In the genomic region with DNA sequence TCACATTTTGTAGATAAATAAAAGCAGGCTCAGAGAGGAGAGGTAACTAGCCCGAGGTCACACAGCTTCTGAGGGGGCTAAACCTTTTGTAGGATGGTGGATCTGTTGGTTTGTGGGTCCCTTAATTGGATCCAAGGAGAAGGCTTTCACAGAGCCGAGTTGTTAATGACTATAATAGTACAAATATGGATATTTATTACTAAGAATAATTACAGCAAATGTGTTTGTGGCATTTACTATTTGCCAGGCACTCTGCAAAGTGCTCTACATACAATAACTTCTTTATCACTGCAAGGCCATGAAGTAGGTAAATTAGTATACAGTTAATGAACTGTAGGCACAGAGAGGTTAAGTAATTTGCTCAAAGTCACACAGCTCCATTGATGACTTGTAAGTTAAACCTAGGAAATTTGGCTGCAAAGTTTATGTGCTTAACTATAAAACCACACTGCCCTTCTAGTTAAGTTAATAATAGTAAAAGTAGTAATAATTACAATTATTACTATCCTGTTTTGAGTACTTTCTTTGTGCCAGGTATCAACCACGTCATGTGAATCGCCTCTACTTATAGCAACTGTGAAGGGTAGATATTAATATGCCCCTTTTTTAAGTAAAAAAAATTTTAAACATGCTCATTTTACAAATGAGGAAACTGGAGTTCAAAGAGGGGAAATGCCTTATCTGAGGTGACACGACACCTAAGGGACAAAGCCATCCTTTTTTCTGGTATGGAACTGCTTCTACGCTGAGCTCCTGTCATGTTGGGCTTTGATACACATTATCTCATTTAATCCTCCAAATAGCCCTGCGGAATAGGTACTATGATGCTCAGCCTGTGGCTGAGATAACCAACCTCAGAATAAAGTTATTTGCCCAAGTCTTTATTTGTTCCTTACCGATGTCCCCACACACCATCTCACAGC, we compare ENCODE assay signal across 8 cellular contexts. TPM values are rescaled to one million over a fixed set of nuclear protein-coding genes. Genes with fewer than 3 reads are reported as not detected.
DNase-seq lines count a peak whose midpoint lies in the region; ATAC-seq and TF ChIP-seq lines count a peak whose summit lies in the region.

No MANE protein-coding gene starts in this region.

- no peaks in the 10 kb centered on the region for H3K9me3 ChIP-seq in CD8-positive, alpha-beta memory T cell (ENCODE audit: low read length)
- H3K9me3 ChIP-seq in Panc1 (ENCODE audit: control insufficient read depth, insufficient read depth, low read depth, low read length) (no peaks in the 10 kb centered on the region), endocrine pancreas (ENCODE audit: control insufficient read depth, low read length) (no peaks in the 10 kb centered on the region), osteoblast (ENCODE audit: low read depth, low read length) (no peaks in the 10 kb centered on the region)

- H4K20me1 ChIP-seq in osteoblast (ENCODE audit: insufficient read depth, low read length): peaks cover 9% of the 10 kb centered on the region

- H3K27ac Mint-ChIP-seq in CD8-positive, alpha-beta memory T cell: peak overlapping the region; percentile 84 to 99 (median 96)

- in situ Hi-C loops in Panc1 (cut with HindIII; ENCODE audit: low pct_unique_long_range_greater_than_20kb, low sequenced_read_pairs): no loop called here

- peak overlapping the region; percentile 65 for H3K9ac ChIP-seq in endocrine pancreas (ENCODE audit: control insufficient read depth, insufficient read depth, low read length)

- peaks cover 11% of the 10 kb centered on the region for H3K36me3 ChIP-seq in CD8-positive, alpha-beta memory T cell (ENCODE audit: insufficient read depth, low read length)
- H3K36me3 ChIP-seq in Panc1 (ENCODE audit: control insufficient read depth, insufficient read depth, low read length): peaks cover 4% of the 10 kb centered on the region; the same call in 1 of the 2 replicates
- H3K36me3 ChIP-seq in endocrine pancreas (ENCODE audit: control insufficient read depth, insufficient read depth, low read length): no peaks in the 10 kb centered on the region
- peaks cover 24% of the 10 kb centered on the region for H3K36me3 ChIP-seq in osteoblast (ENCODE audit: insufficient read depth, low read length)

- POLR2A ChIA-PET in CD8-positive, alpha-beta memory T cell (lab: Charles Lee): interaction anchor here (0.7 kb wide), 1 partner anchor 8 kb away, joined by 5 read pairs; a partner anchor contains a TSS
- POLR2A ChIA-PET in Panc1 (lab: Charles Lee): interaction anchor here (1.7 kb wide), 1 partner anchor 8 kb away, joined by 9 read pairs; a partner anchor contains a TSS

- H3K4me3 Mint-ChIP-seq in CD8-positive, alpha-beta memory T cell: peak overlapping the region; percentile 84 to 92 (median 85)

- DNase-seq in CD8-positive, alpha-beta memory T cell: no peak
- DNase-seq in Panc1 (ENCODE audit: low read depth, low spot score) (no peak), osteoblast (ENCODE audit: insufficient read length, low spot score, missing footprints) (no peak), NCI-H2107 treated with DMSO at 0.1 percent for 48 hours (lab: John Stamatoyannopoulos, UW; ENCODE audit: unreplicated experiment) (no peak), GM19240 (ENCODE audit: insufficient read length, low spot score) (no peak)

- H3K4me1 ChIP-seq in CD8-positive, alpha-beta memory T cell (ENCODE audit: insufficient read depth, low read length): peaks cover 44% of the 10 kb centered on the region
- H3K4me1 ChIP-seq in Panc1 (ENCODE audit: control insufficient read depth, insufficient read depth, low read length) (peaks cover 46% of the 10 kb centered on the region), endocrine pancreas (ENCODE audit: control insufficient read depth, insufficient read depth, low read length) (no peaks in the 10 kb centered on the region), osteoblast (ENCODE audit: insufficient read depth, low read length) (peaks cover 54% of the 10 kb centered on the region)

- intact Hi-C loops in Panc1 (cut with micrococcal nuclease; ENCODE audit: unreplicated experiment): loop anchor here (2.0 kb wide), 1 partner anchor 39 kb away; no protein-coding TSS in a partner anchor

- H3K4me1 Mint-ChIP-seq in CD8-positive, alpha-beta memory T cell: peaks cover 45 to 66% (median 58%) of the 10 kb centered on the region in 3 donors

- ATAC-seq in Panc1: no peak
- ATAC-seq in GM19351 (IDR thresholded peaks at IDR 0.05; ENCODE audit: unreplicated experiment): no peak
- ATAC-seq in HG02588 (IDR thresholded peaks at IDR 0.05; ENCODE audit: unreplicated experiment): no peak

- H2AFZ ChIP-seq in osteoblast (ENCODE audit: low read length): no peak overlapping the region

- H3K36me3 Mint-ChIP-seq in CD8-positive, alpha-beta memory T cell: peaks cover 7 to 14% (median 9%) of the 10 kb centered on the region in 3 donors

- TF ChIP-seq CTCF in Panc1 (IDR thresholded peaks at IDR 0.05) (no peak), osteoblast (IDR thresholded peaks at IDR 0.05; ENCODE audit: extremely low read depth, low read depth, low read length) (no peak)

- H3K9me3 Mint-ChIP-seq in CD8-positive, alpha-beta memory T cell: no peaks in the 10 kb centered on the region

- H3K27me3 ChIP-seq in CD8-positive, alpha-beta memory T cell (ENCODE audit: insufficient read depth, low read length, poor library complexity, severe bottlenecking): no peaks in the 10 kb centered on the region
- H3K27me3 ChIP-seq in Panc1 (ENCODE audit: control insufficient read depth, insufficient read depth, low read length): no peaks in the 10 kb centered on the region
- no peaks in the 10 kb centered on the region for H3K27me3 ChIP-seq in endocrine pancreas (ENCODE audit: control insufficient read depth, insufficient read depth, low read length)
- H3K27me3 ChIP-seq in osteoblast (ENCODE audit: insufficient read depth, low read length): no peaks in the 10 kb centered on the region

- peaks cover 20% of the 10 kb centered on the region for H3K79me2 ChIP-seq in osteoblast (ENCODE audit: insufficient read depth, low read length)

- H3K4me3 ChIP-seq in CD8-positive, alpha-beta memory T cell (ENCODE audit: low read length): peak overlapping the region; percentile 57
- H3K4me3 ChIP-seq in Panc1 (ENCODE audit: low read depth in 2 of 2, low read length in 2 of 2) (peak overlapping the region; percentile 34 to 39), endocrine pancreas (ENCODE audit: control insufficient read depth, insufficient read depth, low read length) (peak overlapping the region; percentile 15), osteoblast (ENCODE audit: insufficient read depth, low read length) (peak overlapping the region; percentile 68)

- no TSS peak for BruUV-seq in Panc1 (replicated peaks; lab: Mats Ljungman, UMichigan)

- peak overlapping the region; percentile 62 for H3K4me2 ChIP-seq in osteoblast (ENCODE audit: insufficient read depth, low read length)

- peak overlapping the region; percentile 81 for H3K27ac ChIP-seq in CD8-positive, alpha-beta memory T cell (ENCODE audit: low read depth, low read length)
- H3K27ac ChIP-seq in Panc1 (ENCODE audit: low read length) (peak overlapping the region; percentile 95), osteoblast (ENCODE audit: low read depth, low read length) (peak overlapping the region; percentile 92)

- H3K27me3 Mint-ChIP-seq in CD8-positive, alpha-beta memory T cell: peaks cover 0 to 4% of the 10 kb centered on the region in 2 donors

- CTCF ChIA-PET in CD8-positive, alpha-beta memory T cell (lab: Charles Lee): interaction anchor here (1.2 to 2.7 kb wide), 5 partner anchors 11 to 153 kb away, joined by 3 to 11 read pairs (median 4); no protein-coding TSS in a partner anchor
- CTCF ChIA-PET in Panc1 (lab: Charles Lee): no interaction called here

RNA-seq across cellular contexts. Expression of a gene that starts 8.4 kb away (rescaled TPM):
- 100 to 1,000 TPM; 174 to 180 TPM for total RNA-seq in CD8-positive, alpha-beta memory T cell
- polyA plus RNA-seq in CD8-positive, alpha-beta memory T cell: 24.8 TPM
- total RNA-seq in Panc1 (2021; ENCODE audit: unreplicated experiment) (78.4 TPM), osteoblast (70.2 and 71.9 TPM in 2 replicates)
- polyA plus RNA-seq in Panc1 (2012; ENCODE audit: insufficient read length): 63.8 TPM

Comparison
In these comparisons a context has a peak if more than half of its experiments do, and no peak if none do; other contexts are left out.
1. H3K4me3 ChIP-seq: peak in every context shown above with its lines; median percentile 68 in osteoblast; 57 in CD8-positive, alpha-beta memory T cell; 36 in Panc1; 15 in endocrine pancreas.